ENCODE assay signal across 13 cellular contexts in the genomic region with DNA sequence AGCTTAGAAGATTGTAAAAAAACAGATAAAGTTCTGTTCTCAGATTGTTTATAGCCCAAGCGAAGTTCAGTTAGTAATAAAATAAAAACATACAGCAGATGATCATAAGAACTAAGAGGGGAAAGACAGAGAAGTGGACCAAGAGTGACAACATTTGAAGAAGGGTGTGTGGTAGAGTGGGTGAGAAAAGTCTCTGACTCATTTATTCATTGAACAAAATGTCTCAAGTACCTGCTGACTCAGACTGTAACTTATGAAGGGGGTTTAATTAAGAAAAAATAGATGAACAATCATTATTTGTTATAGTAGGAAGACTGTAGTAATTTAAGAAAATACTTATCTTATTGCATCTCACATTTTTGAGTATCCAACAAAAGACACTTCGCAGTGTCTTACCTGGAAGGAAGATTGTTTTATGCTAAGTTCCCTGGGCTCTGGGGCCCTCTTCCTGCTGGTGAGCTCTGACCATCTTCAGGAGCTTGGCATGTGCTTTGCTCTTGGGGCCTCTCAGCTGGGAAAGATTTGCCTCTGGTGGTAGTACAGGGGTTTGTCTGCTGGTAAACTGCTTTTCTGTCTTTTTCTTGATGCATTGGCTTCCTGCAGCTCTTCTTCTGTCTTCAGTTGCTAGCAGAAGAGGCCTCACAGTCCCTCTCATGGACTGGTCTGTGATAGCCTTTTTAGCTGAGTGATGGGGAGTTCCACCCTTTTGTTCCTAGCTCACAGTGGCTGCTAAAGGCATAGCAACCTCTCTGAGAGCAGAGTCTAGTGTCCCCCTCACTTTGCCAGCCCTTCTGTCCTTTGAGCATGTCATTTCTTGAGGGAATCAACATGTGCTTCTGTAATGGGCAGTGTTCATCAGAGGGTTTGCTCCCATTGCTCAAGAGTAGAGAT. TPM values are rescaled to one million over a fixed set of nuclear protein-coding genes. Genes with fewer than 3 reads are reported as not detected.
DNase-seq lines count a peak whose midpoint lies in the region; ATAC-seq and TF ChIP-seq lines count a peak whose summit lies in the region.
"Had no signal": no experiment of that assay in that cellular context is flagged by ENCODE, and none has a peak within 500 bp of the region (broad histone marks: within the 10 kb centered on the region; RNA-seq: fewer than 3 reads in every experiment).

No MANE protein-coding gene starts in this region.

- peaks cover 6% of the 10 kb centered on the region for H3K4me1 ChIP-seq in osteoblast (ENCODE audit: insufficient read depth, low read length)
- H3K4me1 ChIP-seq in A673 (ENCODE audit: insufficient read depth, low read length, poor library complexity, severe bottlenecking): no peaks in the 10 kb centered on the region
- H3K4me1 ChIP-seq: SJSA1 had no signal

- BruUV-seq in A673 (replicated peaks; lab: Mats Ljungman, UMichigan): no TSS peak

- H2AFZ ChIP-seq in osteoblast (ENCODE audit: low read length): peak overlapping the region; percentile 2

- H3K27ac ChIP-seq in osteoblast (ENCODE audit: low read depth, low read length): no peak overlapping the region
- no peak overlapping the region for H3K27ac ChIP-seq in A673 (ENCODE audit: low read depth, low read length, poor library complexity, severe bottlenecking)
- H3K27ac ChIP-seq: SJSA1 had no signal

- DNase-seq in astrocyte of the hippocampus (ENCODE audit: low read depth, low spot score): peak; percentile 48
- peak; percentile 83 for DNase-seq in osteoblast (ENCODE audit: insufficient read length, low spot score, missing footprints)
- no peak for DNase-seq in stimulated activated CD4-positive, alpha-beta T cell treated with anti-CD3 and anti-CD28 coated beads, Interleukin-4, amount 100 ng/mL, for 1 hour
- no peak for DNase-seq in A673 (ENCODE audit: low spot score)
- DNase-seq in dedifferentiated amniotic fluid mesenchymal stem cell (ENCODE audit: extremely low spot score): no peak
- DNase-seq: erythroblast; NCI-H146; stimulated activated CD4-positive, alpha-beta T cell treated with anti-CD3 and anti-CD28 coated beads, Interleukin-2, amount 100 ng/mL, for 24 hours had no signal

- H3K36me3 ChIP-seq in osteoblast (ENCODE audit: insufficient read depth, low read length): no peaks in the 10 kb centered on the region
- no peaks in the 10 kb centered on the region for H3K36me3 ChIP-seq in A673 (ENCODE audit: insufficient read depth, low read length, poor library complexity, severe bottlenecking)
- H3K36me3 ChIP-seq: SJSA1 had no signal

- H3K27me3 ChIP-seq in osteoblast (ENCODE audit: insufficient read depth, low read length): no peaks in the 10 kb centered on the region
- no peaks in the 10 kb centered on the region for H3K27me3 ChIP-seq in A673 (replicated peaks; ENCODE audit: insufficient read depth, low read depth, low read length, poor library complexity)

- ATAC-seq in GM19035 (IDR thresholded peaks at IDR 0.05; ENCODE audit: unreplicated experiment) (peak; percentile 69), HG02798 (IDR thresholded peaks at IDR 0.05; ENCODE audit: poor library complexity, unreplicated experiment) (peak; percentile 65), HG03045 (IDR thresholded peaks at IDR 0.05; ENCODE audit: unreplicated experiment) (no peak)

- no peak overlapping the region for H3K4me3 ChIP-seq in osteoblast (ENCODE audit: insufficient read depth, low read length)
- H3K4me3 ChIP-seq in A673 (ENCODE audit: low read depth, low read length, poor library complexity, severe bottlenecking): no peak overlapping the region
- H3K4me3 ChIP-seq: SJSA1 had no signal

- H3K4me2 ChIP-seq in osteoblast (ENCODE audit: insufficient read depth, low read length): no peak overlapping the region

- no peaks in the 10 kb centered on the region for H3K79me2 ChIP-seq in osteoblast (ENCODE audit: insufficient read depth, low read length)

- intact Hi-C loops in A673 (cut with micrococcal nuclease; ENCODE audit: unreplicated experiment): no loop called here

- POLR2A ChIA-PET in A673 (lab: Charles Lee; ENCODE audit: low non-redundant PET): no interaction called here

- CTCF ChIA-PET in A673 (lab: Charles Lee): no interaction called here

- no peaks in the 10 kb centered on the region for H4K20me1 ChIP-seq in osteoblast (ENCODE audit: insufficient read depth, low read length)

- no peak for TF ChIP-seq CTCF in osteoblast (IDR thresholded peaks at IDR 0.05; ENCODE audit: extremely low read depth, low read depth, low read length)
- no peak for TF ChIP-seq CTCF in A673 (conservative IDR thresholded peaks at IDR 0.05; ENCODE audit: low read depth, low read length)

- H3K9me3 ChIP-seq in osteoblast (ENCODE audit: low read depth, low read length): no peaks in the 10 kb centered on the region
- no peaks in the 10 kb centered on the region for H3K9me3 ChIP-seq in A673 (ENCODE audit: low read depth, low read length, poor library complexity, severe bottlenecking)
- H3K9me3 ChIP-seq: SJSA1 had no signal

RNA-seq across cellular contexts. Expression of a gene that starts 44.1 kb away (rescaled TPM):
- total RNA-seq in osteoblast (2.1 and 3.6 TPM in 2 replicates), A673 (2021) (31.6 and 42.0 TPM in 2 replicates)
- total RNA-seq: lung microvascular endothelial cell, SJSA1 had no signal

Comparison
In these comparisons a context has a peak if more than half of its experiments do, and no peak if none do; other contexts are left out.
1. DNase-seq: peak in astrocyte of the hippocampus (single experiment) and osteoblast (single experiment); none in stimulated activated CD4-positive, alpha-beta T cell treated with anti-CD3 and anti-CD28 coated beads, Interleukin-4, amount 100 ng/mL, for 1 hour (single experiment), A673 (single experiment) and dedifferentiated amniotic fluid mesenchymal stem cell (single experiment).